ENCODE assay signal across 28 cellular contexts in the genomic region with DNA sequence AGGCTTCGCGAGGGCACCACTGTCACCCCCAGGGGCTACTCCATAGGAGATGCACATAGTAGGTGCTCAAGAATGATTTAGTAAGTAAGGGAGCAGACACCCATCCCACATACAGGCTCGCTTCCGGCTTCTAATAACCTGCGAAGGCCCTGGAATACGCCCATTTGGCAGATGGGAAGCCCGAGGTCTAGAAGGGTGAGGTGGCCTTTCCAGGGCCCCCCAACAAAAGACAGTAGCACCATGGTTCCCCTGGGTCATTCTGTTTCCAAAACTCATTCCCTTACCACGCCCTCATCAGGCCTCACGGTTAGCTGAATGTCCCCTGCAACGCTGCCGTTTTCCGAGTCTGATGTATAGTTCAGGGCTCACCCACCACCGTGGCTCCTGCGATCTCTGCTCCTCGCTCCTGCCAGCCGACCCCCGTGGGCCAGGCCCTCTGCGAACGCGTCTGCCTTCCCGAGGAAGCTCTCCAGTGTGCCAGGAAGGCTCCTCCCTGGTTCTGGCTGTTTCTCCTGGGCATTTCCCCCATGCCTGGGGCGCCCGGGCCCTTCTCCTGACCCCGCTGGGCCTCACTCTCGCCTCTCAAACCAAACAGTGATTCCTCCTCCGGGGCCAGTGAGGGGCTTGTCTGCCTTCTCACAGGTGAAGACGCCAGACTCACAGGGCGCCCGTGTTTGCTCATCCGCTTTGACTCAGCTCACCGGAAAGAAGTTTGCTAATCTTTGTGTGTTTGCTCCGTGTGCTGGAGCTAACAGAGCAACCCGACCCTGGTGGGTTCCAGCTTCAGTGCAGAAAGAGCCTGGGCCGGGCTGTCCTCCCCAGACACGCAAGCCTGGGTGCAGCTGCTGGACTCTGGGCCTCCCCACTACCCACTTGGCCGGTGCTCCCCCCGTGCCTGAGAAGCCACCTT.
DNase-seq lines count a peak whose midpoint lies in the region; ATAC-seq, FAIRE-seq and TF ChIP-seq lines count a peak whose summit lies in the region.
"Had no signal": no experiment of that assay in that cellular context is flagged by ENCODE, and none has a peak within 500 bp of the region (broad histone marks: within the 10 kb centered on the region; RNA-seq: fewer than 3 reads in every experiment).

No MANE protein-coding gene starts in this region.

- H3K4me3 ChIP-seq in H7 (ENCODE audit: insufficient read depth, low read depth, low read length): no peak overlapping the region
- H3K4me3 ChIP-seq in HepG2 (replicated peaks in 1 of 3; ENCODE audit: insufficient read depth in 1 of 3, low read depth in 2 of 3, low read length in 3 of 3): peak overlapping the region in 1 of 3 experiments; percentile 40; a peak in 1 of 6 replicates
- H3K4me3 ChIP-seq: BLaER1, SJCRH30, skin epidermis, transverse colon had no signal

- intact Hi-C loops in HepG2 (cut with micrococcal nuclease; ENCODE audit: unreplicated experiment): no loop called here
- intact Hi-C loops in posterior vena cava (cut with DNase I): no loop called here
- intact Hi-C loops in activated CD8-positive, alpha-beta T cell treated with anti-CD3 and anti-CD28 coated beads for 36 hours (cut with micrococcal nuclease): no loop called here

- H3K36me3 ChIP-seq in H7 (replicated peaks; ENCODE audit: control insufficient read depth, insufficient read depth, low read length) (no peaks in the 10 kb centered on the region), HepG2 (replicated peaks in 1 of 2; ENCODE audit: control insufficient read depth in 1 of 2, insufficient read depth in 2 of 2, low read length in 2 of 2) (no peaks in the 10 kb centered on the region)
- H3K36me3 ChIP-seq: BLaER1, neutrophil, SJCRH30, transverse colon had no signal

- H3K4me1 ChIP-seq in HepG2 (ENCODE audit: insufficient read depth, low read length): peaks cover 20% of the 10 kb centered on the region
- H3K4me1 ChIP-seq: BLaER1, SJCRH30, transverse colon had no signal

- 50% methylated on average over 12 of the region's 37 CpGs for WGBS in HepG2 (ENCODE audit: low lambda C conversion rate)

- ATAC-seq in HepG2 (peak; percentile 81), HG02588 (IDR thresholded peaks at IDR 0.05; ENCODE audit: unreplicated experiment) (no peak)
- no peak for ATAC-seq in activated CD8-positive, alpha-beta T cell treated with anti-CD3 and anti-CD28 coated beads for 36 hours
- ATAC-seq: activated naive CD4-positive, alpha-beta T cell treated with anti-CD3 and anti-CD28 coated beads, Interleukin-2, amount 50 U/mL, for 72 hours; HCT116; WTC11 had no signal

- CTCF ChIA-PET in RWPE1 (lab: Yijun Ruan, JAX) (no interaction called here), HepG2 (lab: Yijun Ruan, JAX; ENCODE audit: low intra/inter-chr PET ratio, low total read pairs) (no interaction called here)
- CTCF ChIA-PET in activated CD8-positive, alpha-beta T cell treated with anti-CD3 and anti-CD28 coated beads for 36 hours (lab: Charles Lee): no interaction called here

- H3K9me3 ChIP-seq in HepG2 (ENCODE audit: low read length): peaks cover 5% of the 10 kb centered on the region; the same call in 1 of the 2 replicates
- H3K9me3 ChIP-seq: neutrophil, SJCRH30, transverse colon had no signal

- TF ChIP-seq CTCF in RWPE1 (conservative IDR thresholded peaks at IDR 0.05; ENCODE audit: low read depth) (no peak), HepG2 (CRISPR knock-in tag; IDR thresholded peaks at IDR 0.05) (no peak)
- no peak for TF ChIP-seq CTCF in activated CD8-positive, alpha-beta T cell treated with anti-CD3 and anti-CD28 coated beads for 36 hours (IDR thresholded peaks at IDR 0.05)

- H3K9me3 Mint-ChIP-seq in activated CD8-positive, alpha-beta T cell treated with anti-CD3 and anti-CD28 coated beads for 36 hours: peaks cover 5% of the 10 kb centered on the region
- H3K9me3 Mint-ChIP-seq in immature natural killer cell: peaks cover 0 to 2% (median 0%) of the 10 kb centered on the region in 6 donors
- H3K9me3 Mint-ChIP-seq: activated T-helper 1 cell treated with anti-CD3 and anti-CD28 coated beads, Interleukin-12 subunit alpha, Interleukin-12 subunit beta, Interleukin-2, Interleukin-4 antibody, amounts not matched to agents 30 ng/mL and 10 ng/mL and 1 ng/mL, durations not matched to agents 14 hours and 24 hours and 36 hours; dendritic cell treated with granulocyte-macrophage colony-stimulating factor and Interleukin-4, amounts not matched to agents 40 ng/mL and 50 ng/mL, for 4 days had no signal

- H3K79me2 ChIP-seq in HepG2 (ENCODE audit: insufficient read depth, low read length): no peaks in the 10 kb centered on the region

- in situ Hi-C loops in HepG2 (cut with HindIII; ENCODE audit: extremely low pct_ligation_motif_present, low pct_unique_long_range_greater_than_20kb): no loop called here

- H2AFZ ChIP-seq in HepG2 (ENCODE audit: low read length): no peak overlapping the region

- no peak overlapping the region for H3K4me3 Mint-ChIP-seq in activated CD8-positive, alpha-beta T cell treated with anti-CD3 and anti-CD28 coated beads for 36 hours
- no peak overlapping the region for H3K4me3 Mint-ChIP-seq in immature natural killer cell
- H3K4me3 Mint-ChIP-seq: activated T-helper 1 cell treated with anti-CD3 and anti-CD28 coated beads, Interleukin-12 subunit alpha, Interleukin-12 subunit beta, Interleukin-2, Interleukin-4 antibody, amounts not matched to agents 30 ng/mL and 10 ng/mL and 1 ng/mL, durations not matched to agents 14 hours and 24 hours and 36 hours; dendritic cell treated with granulocyte-macrophage colony-stimulating factor and Interleukin-4, amounts not matched to agents 40 ng/mL and 50 ng/mL, for 4 days; WTC11 had no signal

- no peaks in the 10 kb centered on the region for H3K4me1 Mint-ChIP-seq in activated CD8-positive, alpha-beta T cell treated with anti-CD3 and anti-CD28 coated beads for 36 hours (ENCODE audit: low read depth)
- H3K4me1 Mint-ChIP-seq in immature natural killer cell: no peaks in the 10 kb centered on the region

- TF ChIP-seq POLR2A in HepG2 (IDR thresholded peaks at IDR 0.05; ENCODE audit: insufficient read depth in 1 of 2, low read depth in 2 of 2, low read length in 2 of 2): no peak

- no peaks in the 10 kb centered on the region for H3K36me3 Mint-ChIP-seq in activated CD8-positive, alpha-beta T cell treated with anti-CD3 and anti-CD28 coated beads for 36 hours (ENCODE audit: low read depth)
- H3K36me3 Mint-ChIP-seq in immature natural killer cell: no peaks in the 10 kb centered on the region
- H3K36me3 Mint-ChIP-seq: WTC11 had no signal

- TF ChIP-seq EP300 in HepG2 (IDR thresholded peaks at IDR 0.05; ENCODE audit: low read depth in 2 of 2, low read length in 2 of 2) (no peak), HepG2 (CRISPR knock-in tag; IDR thresholded peaks at IDR 0.05; ENCODE audit: borderline replicate concordance) (no peak)

- DNase-seq in H7: peak; percentile 55
- no peak for DNase-seq in RWPE1 (ENCODE audit: low spot score)
- peak; percentile 33 for DNase-seq in HepG2 (ENCODE audit: low spot score)
- DNase-seq in posterior vena cava (ENCODE audit: low spot score): peak; percentile 62
- no peak for DNase-seq in activated CD8-positive, alpha-beta T cell treated with anti-CD3 and anti-CD28 coated beads for 36 hours
- DNase-seq in immature natural killer cell: no peak
- DNase-seq: activated CD4-positive, alpha-beta T cell treated with anti-CD3 and anti-CD28 coated beads, Interleukin-2, amount 50 U/mL, for 1 hour; DMS79; GDM1; Kasumi-1; MV-4-11; NCI-H1436 treated with DMSO at 0.1 percent for 48 hours; SJCRH30; stimulated activated CD8-positive, alpha-beta memory T cell treated with anti-CD3 and anti-CD28 coated beads, Interleukin-4, amount 100 ng/mL, for 48 hours; transverse colon had no signal

- H3K27ac Mint-ChIP-seq in activated CD8-positive, alpha-beta T cell treated with anti-CD3 and anti-CD28 coated beads for 36 hours: no peak overlapping the region
- H3K27ac Mint-ChIP-seq in immature natural killer cell: no peak overlapping the region
- H3K27ac Mint-ChIP-seq: activated naive CD4-positive, alpha-beta T cell treated with anti-CD3 and anti-CD28 coated beads, Interleukin-2, amount 50 U/mL, for 72 hours; activated T-helper 1 cell treated with anti-CD3 and anti-CD28 coated beads, Interleukin-12 subunit alpha, Interleukin-12 subunit beta, Interleukin-2, Interleukin-4 antibody, amounts not matched to agents 30 ng/mL and 10 ng/mL and 1 ng/mL, durations not matched to agents 14 hours and 24 hours and 36 hours; dendritic cell treated with granulocyte-macrophage colony-stimulating factor and Interleukin-4, amounts not matched to agents 40 ng/mL and 50 ng/mL, for 4 days; WTC11 had no signal

- H3K27ac ChIP-seq in RWPE1 (peak overlapping the region; percentile 34), HepG2 (ENCODE audit: extremely low read length, insufficient read depth, low read length) (no peak overlapping the region)
- H3K27ac ChIP-seq: BLaER1, HL-60, neutrophil, SJCRH30, skin epidermis, transverse colon had no signal

- no peak overlapping the region for H3K9ac ChIP-seq in HepG2 (ENCODE audit: insufficient read depth, low read depth, low read length)
- H3K9ac ChIP-seq: BLaER1 had no signal

- FAIRE-seq in HepG2 (lab: Jason Lieb, UNC): no peak
- FAIRE-seq: GM19239, islet of Langerhans, RCC 7860 had no signal

- H3K27me3 ChIP-seq in H7 (ENCODE audit: control insufficient read depth, insufficient read depth, low read length) (no peaks in the 10 kb centered on the region), HepG2 (ENCODE audit: control insufficient read depth in 1 of 2, insufficient read depth in 2 of 2, low read length in 2 of 2) (peaks cover 11 to 56% of the 10 kb centered on the region in 2 experiments)
- H3K27me3 ChIP-seq: BLaER1, neutrophil had no signal

- H4K20me1 ChIP-seq in HepG2 (ENCODE audit: insufficient read depth, low read length): no peaks in the 10 kb centered on the region
- H4K20me1 ChIP-seq: BLaER1 had no signal

- no peak for TF ChIP-seq RAD21 in HepG2 (CRISPR knock-in tag; IDR thresholded peaks at IDR 0.05)

- H3K4me2 ChIP-seq in HepG2 (ENCODE audit: low read depth, low read length): peak overlapping the region; percentile 61
- H3K4me2 ChIP-seq: BLaER1 had no signal

- BruUV-seq in HepG2 (replicated peaks; lab: Mats Ljungman, UMichigan): no TSS peak

- H3K27me3 Mint-ChIP-seq in activated CD8-positive, alpha-beta T cell treated with anti-CD3 and anti-CD28 coated beads for 36 hours: no peaks in the 10 kb centered on the region
- H3K27me3 Mint-ChIP-seq in immature natural killer cell (ENCODE audit: low read depth in 3 of 3): peaks cover 0 to 14% (median 9%) of the 10 kb centered on the region in 3 donors
- H3K27me3 Mint-ChIP-seq: dendritic cell treated with granulocyte-macrophage colony-stimulating factor and Interleukin-4, amounts not matched to agents 40 ng/mL and 50 ng/mL, for 4 days had no signal

- POLR2A ChIA-PET in RWPE1 (lab: Yijun Ruan, JAX; ENCODE audit: low non-redundant PET): no interaction called here
- POLR2A ChIA-PET in HepG2 (lab: Yijun Ruan, JAX): no interaction called here
- POLR2A ChIA-PET in activated CD8-positive, alpha-beta T cell treated with anti-CD3 and anti-CD28 coated beads for 36 hours (lab: Charles Lee): no interaction called here

TF ChIP-seq in HepG2, 621 proteins besides CTCF, POLR2A, EP300 and RAD21 (continues in another document):
- TF ChIP-seq ETV5 (CRISPR knock-in tag; IDR thresholded peaks at IDR 0.05; ENCODE audit: borderline replicate concordance) (peak; percentile 69; the same call in 1 of the 2 replicates), LCORL (IDR thresholded peaks at IDR 0.05) (no peak), LCORL (CRISPR knock-in tag; IDR thresholded peaks at IDR 0.05) (no peak), HIVEP1 (CRISPR knock-in tag; IDR thresholded peaks at IDR 0.05) (peak; percentile 21; the same call in 1 of the 2 replicates)

Comparison
In these comparisons a context has a peak if more than half of its experiments do, and no peak if none do; other contexts are left out.
1. DNase-seq: peak in H7 (single experiment), HepG2 (single experiment) and posterior vena cava (single experiment); none in RWPE1 (single experiment), activated CD8-positive, alpha-beta T cell treated with anti-CD3 and anti-CD28 coated beads for 36 hours (single experiment) and immature natural killer cell (0 of 3).